2 cellular contexts compared by ENCODE assay signal in genomic region chr19:1262687-1263123, GRCh38.
A peak's percentile ranks its signal among the peaks of the same experiment; 100 is the strongest.
TF ChIP-seq lines count a peak whose summit lies in the region.

No MANE protein-coding gene starts in this region.

TF ChIP-seq in IMR-90, 13 proteins besides CTCF, POLR2A, EP300 and RAD21:
- no peak for TF ChIP-seq MAFK (IDR thresholded peaks at IDR 0.05; ENCODE audit: low read depth, low read length)
- no peak for TF ChIP-seq RFX5 (IDR thresholded peaks at IDR 0.05; ENCODE audit: low read depth, low read length)
TF ChIP-seq in IMR-90: peak in this region for 0.

TF ChIP-seq in HepG2, 621 proteins besides CTCF, POLR2A, EP300 and RAD21:
- TF ChIP-seq TRAFD1 (CRISPR knock-in tag; IDR thresholded peaks at IDR 0.05; ENCODE audit: borderline replicate concordance) (no peak), RBFOX2 (IDR thresholded peaks at IDR 0.05; ENCODE audit: low read depth, low read length) (peak; percentile 2; the same call in 1 of the 2 replicates), AGO1 (IDR thresholded peaks at IDR 0.05; ENCODE audit: low read depth, low read length, poor library complexity, severe bottlenecking) (peak; percentile 11), SP4 (CRISPR knock-in tag; IDR thresholded peaks at IDR 0.05) (0 out of 2 replicates have a peak, but pooled peaks have one; percentile 4), NR2F6 (IDR thresholded peaks at IDR 0.05) (peak; percentile 72), NR2F6 (CRISPR knock-in tag; IDR thresholded peaks at IDR 0.05) (no peak), SP5 (CRISPR knock-in tag; IDR thresholded peaks at IDR 0.05; ENCODE audit: borderline replicate concordance, low read depth) (peak; percentile 72; the same call in 1 of the 2 replicates), ZSCAN25 (CRISPR knock-in tag; IDR thresholded peaks at IDR 0.05) (peak; percentile 1; the same call in 1 of the 2 replicates), NR2C2 (CRISPR knock-in tag; IDR thresholded peaks at IDR 0.05; ENCODE audit: borderline replicate concordance) (peak; percentile 15; the same call in 1 of the 2 replicates), GABPA (IDR thresholded peaks at IDR 0.05; ENCODE audit: low read depth, low read length) (no peak), GABPA (CRISPR knock-in tag; IDR thresholded peaks at IDR 0.05; ENCODE audit: low read depth) (peak; percentile 33; the same call in 1 of the 2 replicates), HNRNPL (IDR thresholded peaks at IDR 0.05; ENCODE audit: low read depth, low read length) (peak; percentile 74; the same call in 1 of the 2 replicates), ZNF770 (CRISPR knock-in tag; IDR thresholded peaks at IDR 0.05) (0 out of 2 replicates have a peak, but pooled peaks have one; percentile 12), PCBP2 (optimal IDR thresholded peaks at IDR 0.05; ENCODE audit: low read depth, low read length, poor library complexity, severe bottlenecking) (no peak), ZNF710 (CRISPR knock-in tag; IDR thresholded peaks at IDR 0.05; ENCODE audit: borderline replicate concordance) (peak; percentile 35; the same call in 1 of the 2 replicates), ZNF121 (CRISPR knock-in tag; IDR thresholded peaks at IDR 0.05) (0 out of 2 replicates have a peak, but pooled peaks have one; percentile 7), FOSL2 (CRISPR knock-in tag; IDR thresholded peaks at IDR 0.05) (0 out of 2 replicates have a peak, but pooled peaks have one; percentile 24), HMG20B (CRISPR knock-in tag; conservative IDR thresholded peaks at IDR 0.05) (0 out of 2 replicates have a peak, but pooled peaks have one; percentile 6), TEAD3 (CRISPR knock-in tag; optimal IDR thresholded peaks at IDR 0.05; ENCODE audit: borderline replicate concordance) (peak; percentile 84), MED13 (CRISPR knock-in tag; IDR thresholded peaks at IDR 0.05) (no peak), NCOA5 (CRISPR knock-in tag; IDR thresholded peaks at IDR 0.05) (no peak), GABPB1 (CRISPR knock-in tag; IDR thresholded peaks at IDR 0.05) (peak; percentile 41; the same call in 1 of the 2 replicates), ZNF740 (CRISPR knock-in tag; IDR thresholded peaks at IDR 0.05) (0 out of 2 replicates have a peak, but pooled peaks have one; percentile 56), RARA (CRISPR knock-in tag; IDR thresholded peaks at IDR 0.05) (peak; percentile 40; the same call in 1 of the 2 replicates), ETV5 (CRISPR knock-in tag; IDR thresholded peaks at IDR 0.05; ENCODE audit: borderline replicate concordance) (peak; percentile 72), TCF12 (IDR thresholded peaks at IDR 0.05) (no peak), TCF12 (CRISPR knock-in tag; IDR thresholded peaks at IDR 0.05) (0 out of 2 replicates have a peak, but pooled peaks have one; percentile 3), ZNF691 (CRISPR knock-in tag; IDR thresholded peaks at IDR 0.05; ENCODE audit: borderline replicate concordance, low read depth) (peak; percentile 51; the same call in 1 of the 2 replicates), MYC (CRISPR knock-in tag; IDR thresholded peaks at IDR 0.05; ENCODE audit: borderline replicate concordance) (no peak), ZNF317 (CRISPR knock-in tag; IDR thresholded peaks at IDR 0.05) (no peak), KLF13 (CRISPR knock-in tag; IDR thresholded peaks at IDR 0.05) (no peak), ELF1 (CRISPR knock-in tag; IDR thresholded peaks at IDR 0.05) (peak; percentile 25; the same call in 1 of the 2 replicates), PBX2 (CRISPR knock-in tag; IDR thresholded peaks at IDR 0.05) (no peak), ZNF281 (CRISPR knock-in tag; IDR thresholded peaks at IDR 0.05; ENCODE audit: borderline replicate concordance) (0 out of 2 replicates have a peak, but pooled peaks have one; percentile 4), ZNF567 (CRISPR knock-in tag; IDR thresholded peaks at IDR 0.05; ENCODE audit: borderline replicate concordance) (no peak), ZBTB7A (CRISPR knock-in tag; IDR thresholded peaks at IDR 0.05) (peak; percentile 42; the same call in 1 of the 2 replicates), NR2F2 (IDR thresholded peaks at IDR 0.05; ENCODE audit: borderline replicate concordance, low read depth) (0 out of 2 replicates have a peak, but pooled peaks have one; percentile 26), PATZ1 (CRISPR knock-in tag; IDR thresholded peaks at IDR 0.05) (peak; percentile 93), ELF3 (CRISPR knock-in tag; IDR thresholded peaks at IDR 0.05) (peak; percentile 18; the same call in 1 of the 2 replicates), HNRNPK (IDR thresholded peaks at IDR 0.05; ENCODE audit: low read depth, low read length, poor library complexity, severe bottlenecking) (peak; percentile 20), MAX (IDR thresholded peaks at IDR 0.05) (peak; percentile 39; the same call in 1 of the 2 replicates), MAZ (IDR thresholded peaks at IDR 0.05; ENCODE audit: borderline replicate concordance, low read depth, low read length) (peak; percentile 69; the same call in 1 of the 2 replicates), MAZ (CRISPR knock-in tag; IDR thresholded peaks at IDR 0.05; ENCODE audit: low read depth) (0 out of 2 replicates have a peak, but pooled peaks have one; percentile 39), ZNF839 (CRISPR knock-in tag; IDR thresholded peaks at IDR 0.05; ENCODE audit: borderline replicate concordance) (no peak), HOXD1 (CRISPR knock-in tag; IDR thresholded peaks at IDR 0.05) (0 out of 2 replicates have a peak, but pooled peaks have one; percentile 40)
TF ChIP-seq in HepG2: peak in this region for 31.
